Comparison of ENCODE assay signal across 17 cellular contexts in genomic region chr5:129118405-129118804, GRCh38.
"Had no signal": no experiment of that assay in that cellular context is flagged by ENCODE, and none has a peak within 500 bp of the region (broad histone marks: within the 10 kb centered on the region; RNA-seq: fewer than 3 reads in every experiment).

No MANE protein-coding gene starts in this region.

- H3K9me3 Mint-ChIP-seq: activated CD4-positive, alpha-beta memory T cell treated with anti-CD3 and anti-CD28 coated beads, Interleukin-2, amount 10 ng/mL, durations not matched to agents 7 days and 5 days; activated naive CD4-positive, alpha-beta T cell treated with anti-CD3 and anti-CD28 coated beads, Interleukin-2, amount 50 U/mL, for 24 hours; activated T-cell treated with anti-CD3 and anti-CD28 coated beads, Interleukin-2, amount 50 U/mL, for 4 hours; brain; stimulated activated naive B cell treated with anti-CD40 and anti-IgM and Interleukin-4, amounts not matched to agents 10 μg/mL and 1 μg/mL and 100 μg/mL, for 72 hours; WTC11 had no signal

- DNase-seq: activated CD4-positive, alpha-beta memory T cell treated with anti-CD3 and anti-CD28 coated beads, Interleukin-2, amount 10 ng/mL, durations not matched to agents 7 days and 5 days; activated CD4-positive, alpha-beta T cell treated with anti-CD3 and anti-CD28 coated beads for 4 hours; activated effector memory CD4-positive, alpha-beta T cell treated with anti-CD3 and anti-CD28 coated beads, Interleukin-2, amount 50 U/mL, for 16 hours; activated T-cell treated with anti-CD3 and anti-CD28 coated beads, Interleukin-2, amount 50 U/mL, for 4 hours; adrenal gland; effector memory CD4-positive, alpha-beta T cell; head of caudate nucleus; left cardiac atrium; lower lobe of right lung; ovary; stimulated activated CD4-positive, alpha-beta T cell treated with anti-CD3 and anti-CD28 coated beads, Interleukin-2, amount 100 ng/mL, for 48 hours; stimulated activated naive B cell treated with anti-CD40 and anti-IgM and Interleukin-4, amounts not matched to agents 10 μg/mL and 1 μg/mL and 100 μg/mL, for 72 hours; tibial artery had no signal

- H3K27ac Mint-ChIP-seq: activated CD4-positive, alpha-beta memory T cell treated with anti-CD3 and anti-CD28 coated beads, Interleukin-2, amount 10 ng/mL, durations not matched to agents 7 days and 5 days; activated naive CD4-positive, alpha-beta T cell treated with anti-CD3 and anti-CD28 coated beads, Interleukin-2, amount 50 U/mL, for 24 hours; brain; stimulated activated naive B cell treated with anti-CD40 and anti-IgM and Interleukin-4, amounts not matched to agents 10 μg/mL and 1 μg/mL and 100 μg/mL, for 72 hours; WTC11 had no signal

- H3K36me3 Mint-ChIP-seq: activated naive CD4-positive, alpha-beta T cell treated with anti-CD3 and anti-CD28 coated beads, Interleukin-2, amount 50 U/mL, for 24 hours; brain; WTC11 had no signal

- H3K36me3 ChIP-seq: adrenal gland, lower lobe of right lung, ovary, tibial artery had no signal

- H3K4me1 Mint-ChIP-seq: activated naive CD4-positive, alpha-beta T cell treated with anti-CD3 and anti-CD28 coated beads, Interleukin-2, amount 50 U/mL, for 24 hours had no signal

- H3K27me3 Mint-ChIP-seq: activated CD4-positive, alpha-beta memory T cell treated with anti-CD3 and anti-CD28 coated beads, Interleukin-2, amount 10 ng/mL, durations not matched to agents 7 days and 5 days; activated naive CD4-positive, alpha-beta T cell treated with anti-CD3 and anti-CD28 coated beads, Interleukin-2, amount 50 U/mL, for 24 hours; brain; stimulated activated naive B cell treated with anti-CD40 and anti-IgM and Interleukin-4, amounts not matched to agents 10 μg/mL and 1 μg/mL and 100 μg/mL, for 72 hours had no signal

- H3K27me3 ChIP-seq: adrenal gland, ovary, tibial artery, vagina had no signal

- H3K27ac ChIP-seq: adrenal gland, lower lobe of right lung, ovary, tibial artery, vagina had no signal

- H3K4me1 ChIP-seq: adrenal gland, lower lobe of right lung, tibial artery, vagina had no signal

- H3K4me3 Mint-ChIP-seq: activated CD4-positive, alpha-beta memory T cell treated with anti-CD3 and anti-CD28 coated beads, Interleukin-2, amount 10 ng/mL, durations not matched to agents 7 days and 5 days; activated naive CD4-positive, alpha-beta T cell treated with anti-CD3 and anti-CD28 coated beads, Interleukin-2, amount 50 U/mL, for 24 hours; activated T-cell treated with anti-CD3 and anti-CD28 coated beads, Interleukin-2, amount 50 U/mL, for 4 hours; brain; stimulated activated naive B cell treated with anti-CD40 and anti-IgM and Interleukin-4, amounts not matched to agents 10 μg/mL and 1 μg/mL and 100 μg/mL, for 72 hours; WTC11 had no signal

- H3K4me3 ChIP-seq: adrenal gland, lower lobe of right lung, ovary, tibial artery, vagina had no signal

- H3K9me3 ChIP-seq: adrenal gland, lower lobe of right lung, ovary, tibial artery, vagina had no signal
